31 cellular contexts compared by ENCODE assay signal in genomic region chr17:1239210-1239609, GRCh38. TPM values are rescaled to one million over a fixed set of nuclear protein-coding genes. Genes with fewer than 3 reads are reported as not detected.
DNase-seq lines count a peak whose midpoint lies in the region; ATAC-seq, FAIRE-seq and TF ChIP-seq lines count a peak whose summit lies in the region.
"Had no signal": no experiment of that assay in that cellular context is flagged by ENCODE, and none has a peak within 500 bp of the region (broad histone marks: within the 10 kb centered on the region; RNA-seq: fewer than 3 reads in every experiment).

No MANE protein-coding gene starts in this region.

- H3K4me1 ChIP-seq in astrocyte (ENCODE audit: insufficient read depth, low read length) = no peaks in the 10 kb centered on the region
- H3K4me1 ChIP-seq: breast epithelium had no signal

- no peaks in the 10 kb centered on the region for H3K27me3 ChIP-seq in astrocyte (ENCODE audit: insufficient read depth, low read length)
- H3K27me3 ChIP-seq: breast epithelium had no signal

- FAIRE-seq in astrocyte (lab: Jason Lieb, UNC) = no peak
- FAIRE-seq: endometrium, H54, small intestine had no signal

- no peaks in the 10 kb centered on the region for H3K9me3 ChIP-seq in astrocyte (ENCODE audit: insufficient read depth, low read depth, low read length)
- H3K9me3 ChIP-seq: breast epithelium, thoracic aorta had no signal

- H3K27ac ChIP-seq in astrocyte (ENCODE audit: low read depth, low read length) = peak overlapping the region; percentile 47
- H3K27ac ChIP-seq: 22Rv1, breast epithelium, KMS-11, thoracic aorta had no signal

- peak; percentile 45 for ATAC-seq in omental fat pad (ENCODE audit: low FRiP score)
- ATAC-seq: stimulated activated memory B cell treated with anti-CD40 and anti-IgM and Interleukin-4, amounts not matched to agents 10 μg/mL and 1 μg/mL and 100 μg/mL, for 72 hours had no signal

- no peaks in the 10 kb centered on the region for H3K79me2 ChIP-seq in astrocyte (ENCODE audit: insufficient read depth, low read length)

- no peaks in the 10 kb centered on the region for H3K36me3 Mint-ChIP-seq in T-helper 1 cell treated with Interleukin-12 subunit alpha and Interleukin-12 subunit beta and Interleukin-4 antibody, amounts not matched to agents 30 μg/mL and 1 μg/mL, for 36 hours (ENCODE audit: low read depth)
- H3K36me3 Mint-ChIP-seq in astrocyte (ENCODE audit: low read depth, unreplicated experiment) (no peaks in the 10 kb centered on the region), nephron progenitor cell (ENCODE audit: low read depth) (no peaks in the 10 kb centered on the region)
- H3K36me3 Mint-ChIP-seq: stimulated activated memory B cell treated with anti-CD40 and anti-IgM and Interleukin-4, amounts not matched to agents 10 μg/mL and 1 μg/mL and 100 μg/mL, for 72 hours had no signal

- H3K4me1 Mint-ChIP-seq in T-helper 1 cell treated with Interleukin-12 subunit alpha and Interleukin-12 subunit beta and Interleukin-4 antibody, amounts not matched to agents 30 μg/mL and 1 μg/mL, for 36 hours (ENCODE audit: low read depth) = peaks cover 7% of the 10 kb centered on the region
- peaks cover 4% of the 10 kb centered on the region for H3K4me1 Mint-ChIP-seq in astrocyte (ENCODE audit: low read depth, unreplicated experiment)
- H3K4me1 Mint-ChIP-seq in nephron progenitor cell = peaks cover 7% of the 10 kb centered on the region
- H3K4me1 Mint-ChIP-seq: B cell; stimulated activated memory B cell treated with anti-CD40 and anti-IgM and Interleukin-4, amounts not matched to agents 10 μg/mL and 1 μg/mL and 100 μg/mL, for 72 hours had no signal

- no peaks in the 10 kb centered on the region for H4K20me1 ChIP-seq in astrocyte (ENCODE audit: insufficient read depth, low read length)

- TF ChIP-seq CTCF in astrocyte (IDR thresholded peaks at IDR 0.05; ENCODE audit: insufficient read depth, low read depth, low read length) = no peak
- no peak for TF ChIP-seq CTCF in omental fat pad (IDR thresholded peaks at IDR 0.05)
- TF ChIP-seq CTCF in nephron progenitor cell (IDR thresholded peaks at IDR 0.05) = no peak

- H3K4me3 Mint-ChIP-seq in T-helper 1 cell treated with Interleukin-12 subunit alpha and Interleukin-12 subunit beta and Interleukin-4 antibody, amounts not matched to agents 30 μg/mL and 1 μg/mL, for 36 hours = peak overlapping the region; percentile 10
- H3K4me3 Mint-ChIP-seq in astrocyte (ENCODE audit: unreplicated experiment) (no peak overlapping the region), nephron progenitor cell (no peak overlapping the region)
- H3K4me3 Mint-ChIP-seq: activated T-cell treated with anti-CD3 and anti-CD28 coated beads, Interleukin-2, amount 50 U/mL, for 4 hours; B cell; dendritic cell treated with granulocyte-macrophage colony-stimulating factor and Interleukin-4, amounts not matched to agents 40 ng/mL and 50 ng/mL, for 4 days; stimulated activated memory B cell treated with anti-CD40 and anti-IgM and Interleukin-4, amounts not matched to agents 10 μg/mL and 1 μg/mL and 100 μg/mL, for 72 hours had no signal

- H2AFZ ChIP-seq in astrocyte (ENCODE audit: low read depth, low read length) = no peak overlapping the region

- no peak overlapping the region for H3K9ac ChIP-seq in astrocyte (ENCODE audit: low read length)
- H3K9ac ChIP-seq: KMS-11 had no signal

- no peak for DNase-seq in T-helper 1 cell
- DNase-seq in H4 (ENCODE audit: low spot score) = peak; percentile 79
- DNase-seq in astrocyte (ENCODE audit: low read depth) = peak; percentile 87
- DNase-seq in omental fat pad (ENCODE audit: low spot score) = no peak
- no peak for DNase-seq in stimulated activated CD8-positive, alpha-beta memory T cell treated with anti-CD3 and anti-CD28 coated beads, Interleukin-4, amount 100 ng/mL, for 48 hours
- DNase-seq in HuH-7.5 (ENCODE audit: low spot score) = no peak
- DNase-seq in nephron progenitor cell = no peak
- DNase-seq: activated CD4-positive, CD25-positive, alpha-beta regulatory T cell; activated CD8-positive, alpha-beta memory T cell treated with anti-CD3 and anti-CD28 coated beads for 24 hours; activated T-cell treated with anti-CD3 and anti-CD28 coated beads, Interleukin-2, amount 50 U/mL, for 4 hours; Calu3; EL; glutamatergic neuron; mammary epithelial cell; MV-4-11; NCI-H1694 treated with DMSO at 0.1 percent for 48 hours; NCI-H2171 treated with DMSO at 0.1 percent for 48 hours; NCI-H69; nucleus accumbens; small intestine; stimulated activated CD4-positive, alpha-beta T cell treated with anti-CD3 and anti-CD28 coated beads, Interleukin-2, amount 100 ng/mL, for 24 hours had no signal

- H3K36me3 ChIP-seq in astrocyte (ENCODE audit: insufficient read depth, low read length) = no peaks in the 10 kb centered on the region
- H3K36me3 ChIP-seq: breast epithelium, thoracic aorta had no signal

- peaks cover 24% of the 10 kb centered on the region for H3K27me3 Mint-ChIP-seq in T-helper 1 cell treated with Interleukin-12 subunit alpha and Interleukin-12 subunit beta and Interleukin-4 antibody, amounts not matched to agents 30 μg/mL and 1 μg/mL, for 36 hours (ENCODE audit: low read depth)
- H3K27me3 Mint-ChIP-seq in astrocyte (ENCODE audit: low read depth, unreplicated experiment) (peaks cover 26% of the 10 kb centered on the region), nephron progenitor cell (ENCODE audit: low read depth, poor library complexity) (peaks cover 32% of the 10 kb centered on the region)

- no peaks in the 10 kb centered on the region for H3K9me3 Mint-ChIP-seq in T-helper 1 cell treated with Interleukin-12 subunit alpha and Interleukin-12 subunit beta and Interleukin-4 antibody, amounts not matched to agents 30 μg/mL and 1 μg/mL, for 36 hours
- H3K9me3 Mint-ChIP-seq in astrocyte (ENCODE audit: unreplicated experiment) (no peaks in the 10 kb centered on the region), nephron progenitor cell (peaks cover 4% of the 10 kb centered on the region)
- H3K9me3 Mint-ChIP-seq: activated T-cell treated with anti-CD3 and anti-CD28 coated beads, Interleukin-2, amount 50 U/mL, for 4 hours; dendritic cell treated with granulocyte-macrophage colony-stimulating factor and Interleukin-4, amounts not matched to agents 40 ng/mL and 50 ng/mL, for 4 days; stimulated activated memory B cell treated with anti-CD40 and anti-IgM and Interleukin-4, amounts not matched to agents 10 μg/mL and 1 μg/mL and 100 μg/mL, for 72 hours had no signal

- H3K4me3 ChIP-seq in astrocyte (ENCODE audit: insufficient read depth, low read depth, low read length) = no peak overlapping the region
- H3K4me3 ChIP-seq: breast epithelium, thoracic aorta had no signal

- peak overlapping the region; percentile 66 for H3K27ac Mint-ChIP-seq in T-helper 1 cell treated with Interleukin-12 subunit alpha and Interleukin-12 subunit beta and Interleukin-4 antibody, amounts not matched to agents 30 μg/mL and 1 μg/mL, for 36 hours
- H3K27ac Mint-ChIP-seq in astrocyte (ENCODE audit: unreplicated experiment) (peak overlapping the region; percentile 62), nephron progenitor cell (no peak overlapping the region)
- H3K27ac Mint-ChIP-seq: B cell; dendritic cell treated with granulocyte-macrophage colony-stimulating factor and Interleukin-4, amounts not matched to agents 40 ng/mL and 50 ng/mL, for 4 days; stimulated activated memory B cell treated with anti-CD40 and anti-IgM and Interleukin-4, amounts not matched to agents 10 μg/mL and 1 μg/mL and 100 μg/mL, for 72 hours had no signal

- H3K4me2 ChIP-seq in astrocyte (ENCODE audit: low read length) = no peak overlapping the region
- H3K4me2 ChIP-seq: KMS-11 had no signal

RNA-seq across cellular contexts. Expression of gene BHLHA9, which starts 31.0 kb away (rescaled TPM):
- not detected in 2 replicates for total RNA-seq in H4 (2014; rRNA removed; shearing (Covaris generic))
- total RNA-seq in astrocyte (not detected in 2 replicates), omental fat pad (not detected)
- total RNA-seq: activated T-cell treated with anti-CD3 and anti-CD28 coated beads, Interleukin-2, amount 50 U/mL, for 4 hours; B cell; breast epithelium; Calu3; mammary epithelial cell; thoracic aorta had no signal

RNA-seq across cellular contexts. Expression of gene TRARG1, which starts 40.3 kb away (rescaled TPM):
- not detected in 2 replicates for total RNA-seq in H4 (2014; rRNA removed; shearing (Covaris generic))
- total RNA-seq in astrocyte (not detected in 2 replicates), omental fat pad (100 to 1,000 TPM in 2 of 4 donors, 10 to 100 TPM in 2; 46.8 to 282 (median 105) TPM)
- total RNA-seq: activated T-cell treated with anti-CD3 and anti-CD28 coated beads, Interleukin-2, amount 50 U/mL, for 4 hours; B cell; Calu3; mammary epithelial cell had no signal

RNA-seq across cellular contexts. Expression of gene ABR, which starts 59.4 kb away (rescaled TPM):
- total RNA-seq in H4 (2014; rRNA removed; shearing (Covaris generic)) = 33.3 and 40.0 TPM in 2 replicates
- total RNA-seq in astrocyte (70.9 and 85.0 TPM in 2 replicates), omental fat pad (10 to 100 TPM; 51.1 to 92.1 (median 75.8) TPM)

Comparison
In these comparisons a context has a peak if more than half of its experiments do, and no peak if none do; other contexts are left out.
1. DNase-seq: peak in H4 (single experiment) and astrocyte (single experiment); none in T-helper 1 cell (0 of 5), omental fat pad (single experiment), stimulated activated CD8-positive, alpha-beta memory T cell treated with anti-CD3 and anti-CD28 coated beads, Interleukin-4, amount 100 ng/mL, for 48 hours (single experiment), HuH-7.5 (single experiment) and nephron progenitor cell (single experiment).
2. RNA of gene TRARG1, which starts 40.3 kb away (total RNA-seq): 46.8 to 282 TPM in omental fat pad; not detected in H4 and not detected in astrocyte; every median in the first group is over 10 times any median in the second.